12 cellular contexts compared by ENCODE assay signal in the genomic region with DNA sequence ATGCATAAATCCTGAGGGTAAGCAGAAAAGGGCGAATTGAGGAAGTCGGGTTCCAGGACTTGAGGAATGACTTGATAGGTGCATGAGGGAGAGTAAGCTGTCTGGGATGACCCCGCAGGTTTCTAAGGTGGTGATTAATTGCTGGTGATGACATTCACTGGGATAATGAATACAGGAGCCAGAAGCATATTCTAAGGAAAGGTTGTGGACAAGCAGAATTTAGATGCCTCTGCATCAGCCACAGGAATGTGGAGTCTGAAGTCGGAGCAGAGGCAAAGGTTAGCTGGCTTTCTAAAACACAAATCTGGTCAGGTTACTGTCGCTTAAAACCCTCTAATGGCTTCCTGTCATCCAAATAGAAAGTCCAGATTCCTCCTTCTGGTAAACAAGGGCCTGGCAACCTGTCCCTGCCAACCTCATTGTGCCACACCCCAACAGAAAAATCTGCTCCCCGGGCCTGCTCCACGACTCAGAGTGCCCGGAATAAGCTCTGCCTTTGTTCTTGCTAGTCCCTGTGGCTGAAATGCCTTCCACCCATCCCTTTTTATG. TPM values are rescaled to one million over a fixed set of nuclear protein-coding genes. Genes with fewer than 3 reads are reported as not detected.
DNase-seq lines count a peak whose midpoint lies in the region; ATAC-seq and TF ChIP-seq lines count a peak whose summit lies in the region.
"Had no signal": no experiment of that assay in that cellular context is flagged by ENCODE, and none has a peak within 500 bp of the region (broad histone marks: within the 10 kb centered on the region; RNA-seq: fewer than 3 reads in every experiment).

No MANE protein-coding gene starts in this region.

- no peaks in the 10 kb centered on the region for H3K27me3 Mint-ChIP-seq in Caco-2 (ENCODE audit: insufficient read depth, unreplicated experiment)

- BruUV-seq in Caco-2 (replicated peaks; lab: Mats Ljungman, UMichigan), result no TSS peak

- H3K27ac ChIP-seq in mucosa of rectum (ENCODE audit: low read depth in 2 of 2, low read length in 2 of 2), result peak overlapping the region; percentile 40 to 73
- H3K27ac ChIP-seq: hepatocyte had no signal

- H3K9me3 Mint-ChIP-seq in Caco-2 (ENCODE audit: unreplicated experiment), result no peaks in the 10 kb centered on the region

- H3K4me1 ChIP-seq in Caco-2, result peaks cover 29% of the 10 kb centered on the region
- H3K4me1 ChIP-seq in adipocyte (ENCODE audit: control insufficient read depth, insufficient read depth, low read length), result peaks cover 55% of the 10 kb centered on the region
- H3K4me1 ChIP-seq in mucosa of rectum (ENCODE audit: control insufficient read depth in 2 of 2, insufficient read depth in 2 of 2, low read length in 2 of 2), result peaks cover 24 to 31% of the 10 kb centered on the region in 2 donors

- H3K9ac ChIP-seq in adipocyte (ENCODE audit: low read length) (peak overlapping the region; percentile 58), mucosa of rectum (ENCODE audit: low read depth in 1 of 2, low read length in 2 of 2) (no peak overlapping the region)

- intact Hi-C loops in Caco-2 (cut with micrococcal nuclease; ENCODE audit: unreplicated experiment), result loop anchor here (2.0 kb wide), 1 partner anchor 59 kb away; no protein-coding TSS in a partner anchor

- no peak overlapping the region for H3K4me3 Mint-ChIP-seq in Caco-2 (ENCODE audit: unreplicated experiment)

- DNase-seq in Caco-2 (no peak), adipocyte (ENCODE audit: low read depth) (no peak), NCI-H1417 (lab: John Stamatoyannopoulos, UW) (no peak), NCI-H2227 (lab: John Stamatoyannopoulos, UW; ENCODE audit: unreplicated experiment) (no peak)
- DNase-seq: adrenal gland; AML-193; effector memory CD4-positive, alpha-beta T cell; NCI-H1930; T-helper 9 cell had no signal

- peaks cover 10% of the 10 kb centered on the region for H3K36me3 Mint-ChIP-seq in Caco-2 (ENCODE audit: insufficient read depth, unreplicated experiment)

- H3K4me3 ChIP-seq in Caco-2 (ENCODE audit: low read depth, low read length) (no peak overlapping the region), adipocyte (ENCODE audit: low read length) (no peak overlapping the region), mucosa of rectum (ENCODE audit: low read length in 2 of 2) (no peak overlapping the region)
- H3K4me3 ChIP-seq: adrenal gland, hepatocyte had no signal

- no peaks in the 10 kb centered on the region for H3K27me3 ChIP-seq in Caco-2 (replicated peaks; ENCODE audit: control insufficient read depth, insufficient read depth, low read length)
- H3K27me3 ChIP-seq in adipocyte (replicated peaks; ENCODE audit: control insufficient read depth, insufficient read depth, low read length), result no peaks in the 10 kb centered on the region
- H3K27me3 ChIP-seq in mucosa of rectum (ENCODE audit: control insufficient read depth in 2 of 2, insufficient read depth in 2 of 2, low read length in 2 of 2), result no peaks in the 10 kb centered on the region
- H3K27me3 ChIP-seq: adrenal gland, hepatocyte had no signal

- no peaks in the 10 kb centered on the region for H3K9me3 ChIP-seq in Caco-2
- no peaks in the 10 kb centered on the region for H3K9me3 ChIP-seq in adipocyte (ENCODE audit: control insufficient read depth, low read length)
- no peaks in the 10 kb centered on the region for H3K9me3 ChIP-seq in mucosa of rectum (ENCODE audit: control insufficient read depth in 2 of 2, low read length in 2 of 2)
- H3K9me3 ChIP-seq: adrenal gland had no signal

- H3K4me1 Mint-ChIP-seq in Caco-2 (ENCODE audit: low read depth, unreplicated experiment), result peaks cover 26% of the 10 kb centered on the region

- no peak for TF ChIP-seq CTCF in Caco-2 (IDR thresholded peaks at IDR 0.05; ENCODE audit: insufficient read depth in 1 of 2, low read depth in 1 of 2, low read length in 1 of 2, severe bottlenecking in 1 of 2, unreplicated experiment in 1 of 2)

- no peak for ATAC-seq in GM21360 (IDR thresholded peaks at IDR 0.05; ENCODE audit: unreplicated experiment)

- peak overlapping the region; percentile 60 for H3K27ac Mint-ChIP-seq in Caco-2 (ENCODE audit: unreplicated experiment)

- POLR2A ChIA-PET in Caco-2 (lab: Charles Lee), result interaction anchor here (0.6 kb wide), 1 partner anchor 42 kb away, joined by 4 read pairs; no protein-coding TSS in a partner anchor

- CTCF ChIA-PET in Caco-2 (lab: Charles Lee), result interaction anchor here (0.6 to 1.5 kb wide), 2 partner anchors 60 to 136 kb away, joined by 3 to 6 read pairs; no protein-coding TSS in a partner anchor

- H3K36me3 ChIP-seq in Caco-2 (ENCODE audit: control insufficient read depth, insufficient read depth, low read length), result no peaks in the 10 kb centered on the region
- H3K36me3 ChIP-seq in adipocyte (ENCODE audit: control insufficient read depth, insufficient read depth, low read length, severe bottlenecking), result peaks cover 43% of the 10 kb centered on the region
- H3K36me3 ChIP-seq in mucosa of rectum (ENCODE audit: control insufficient read depth in 2 of 2, insufficient read depth in 2 of 2, low read length in 2 of 2), result peaks cover 8 to 18% of the 10 kb centered on the region in 2 donors

RNA-seq across cellular contexts. Expression of a gene that starts 11.4 kb away (rescaled TPM):
- total RNA-seq in Caco-2 (2022), result 85.0 and 85.4 TPM in 2 replicates

RNA-seq across cellular contexts. Expression of a gene that starts 30.1 kb away (rescaled TPM):
- total RNA-seq in Caco-2 (2022), result 31.4 and 34.1 TPM in 2 replicates

RNA-seq across cellular contexts. Expression of a gene that starts 50.1 kb away (rescaled TPM):
- total RNA-seq in Caco-2 (2022), result 237 and 249 TPM in 2 replicates

RNA-seq across cellular contexts. Expression of a gene that starts 50.9 kb away (rescaled TPM):
- total RNA-seq in Caco-2 (2022), result 4.9 and 5.7 TPM in 2 replicates

RNA-seq across cellular contexts. Expression of a gene that starts 57.1 kb away (rescaled TPM):
- 0.30 and 0.43 TPM in 2 replicates for total RNA-seq in Caco-2 (2022)
